In the genomic region with DNA sequence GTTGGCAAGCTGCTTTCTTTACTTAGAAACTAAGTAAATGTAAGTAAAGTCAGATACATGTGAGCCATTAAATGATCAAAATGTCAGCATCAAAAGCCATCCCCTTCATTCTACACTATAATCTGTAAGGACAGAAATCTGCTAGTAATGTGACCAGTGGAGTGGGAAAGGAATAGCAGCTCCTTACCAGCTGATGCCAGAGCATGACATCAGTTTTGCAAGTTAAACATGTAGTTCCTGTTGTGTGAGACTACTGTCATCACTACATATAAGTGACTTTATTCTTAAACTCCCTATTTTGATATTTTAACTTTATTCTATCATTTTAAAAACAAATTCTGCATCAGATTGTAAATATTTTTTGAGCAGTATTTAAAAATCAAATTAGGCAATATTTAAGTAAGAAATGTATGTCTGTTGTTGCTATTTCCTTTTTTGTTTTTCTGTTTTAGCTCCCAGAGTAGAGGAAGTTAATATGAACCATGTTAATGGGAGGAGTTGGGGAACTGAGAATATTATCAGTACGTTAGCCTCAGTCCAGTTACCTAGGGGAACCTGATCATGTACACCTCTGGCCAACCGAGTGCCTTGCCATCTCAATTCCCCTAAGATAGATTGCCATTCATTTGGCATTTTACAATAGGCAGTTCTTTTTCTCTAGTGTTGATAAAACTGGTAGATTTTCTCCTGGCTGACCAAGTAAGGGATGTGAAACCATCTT, we compare ENCODE assay signal across 17 cellular contexts. TPM values are rescaled to one million over a fixed set of nuclear protein-coding genes. Genes with fewer than 3 reads are reported as not detected.
DNase-seq lines count a peak whose midpoint lies in the region; ATAC-seq and TF ChIP-seq lines count a peak whose summit lies in the region.
"Had no signal": no experiment of that assay in that cellular context is flagged by ENCODE, and none has a peak within 500 bp of the region (broad histone marks: within the 10 kb centered on the region; RNA-seq: fewer than 3 reads in every experiment).

No MANE protein-coding gene starts in this region.

- no peak overlapping the region for H3K4me3 ChIP-seq in left lung
- H3K4me3 ChIP-seq: esophagus muscularis mucosa, SK-N-MC, thyroid gland had no signal

- no peak overlapping the region for H3K27ac Mint-ChIP-seq in endothelial cell (ENCODE audit: unreplicated experiment)
- H3K27ac Mint-ChIP-seq: activated naive CD8-positive, alpha-beta T cell treated with anti-CD3 and anti-CD28 coated beads, Interleukin-2, amount 10 ng/mL, durations not matched to agents 7 days and 5 days had no signal

- peak; percentile 46 to 52 for DNase-seq in AML-193 (lab: John Stamatoyannopoulos, UW)
- peak; percentile 34 to 50 for DNase-seq in Kasumi-1 (lab: John Stamatoyannopoulos, UW)
- no peak for DNase-seq in left lung
- DNase-seq in ACHN, result no peak
- DNase-seq in endothelial cell (ENCODE audit: low spot score), result no peak
- DNase-seq: activated CD4-positive, CD25-positive, alpha-beta regulatory T cell treated with anti-CD3 and anti-CD28 coated beads, Interleukin-2, amount 50 U/mL, for 72 hours; activated naive CD8-positive, alpha-beta T cell treated with anti-CD3 and anti-CD28 coated beads, Interleukin-2, amount 10 ng/mL, durations not matched to agents 7 days and 5 days; DMS79; NCI-H1694 treated with DMSO at 0.1 percent for 48 hours; NCI-H774; thyroid gland had no signal

- H3K9me3 Mint-ChIP-seq in endothelial cell (ENCODE audit: unreplicated experiment), result no peaks in the 10 kb centered on the region
- H3K9me3 Mint-ChIP-seq: activated naive CD8-positive, alpha-beta T cell treated with anti-CD3 and anti-CD28 coated beads, Interleukin-2, amount 10 ng/mL, durations not matched to agents 7 days and 5 days had no signal

- peaks cover 0 to 7% of the 10 kb centered on the region in 2 donors for H3K36me3 ChIP-seq in left lung

- in situ Hi-C loops in ACHN (cut with HindIII; ENCODE audit: low pct_ligation_motif_present, low pct_unique_long_range_greater_than_20kb, low sequenced_read_pairs), result no loop called here

- H3K4me1 Mint-ChIP-seq in endothelial cell (ENCODE audit: unreplicated experiment), result no peaks in the 10 kb centered on the region

- no peaks in the 10 kb centered on the region for H3K27me3 ChIP-seq in left lung
- H3K27me3 ChIP-seq: esophagus muscularis mucosa, thyroid gland had no signal

- H3K4me3 Mint-ChIP-seq in endothelial cell (ENCODE audit: unreplicated experiment), result no peak overlapping the region
- H3K4me3 Mint-ChIP-seq: activated naive CD8-positive, alpha-beta T cell treated with anti-CD3 and anti-CD28 coated beads, Interleukin-2, amount 10 ng/mL, durations not matched to agents 7 days and 5 days had no signal

- peak overlapping the region; percentile 41 for H3K27ac ChIP-seq in VCaP
- peak overlapping the region in 1 of 2 donors; percentile 42 for H3K27ac ChIP-seq in left lung
- H3K27ac ChIP-seq: parathyroid adenoma, SK-N-MC, thyroid gland had no signal

- ATAC-seq in left lung (peak; percentile 26), HG02970 (IDR thresholded peaks at IDR 0.05; ENCODE audit: low FRiP score, unreplicated experiment) (no peak), GM21367 (IDR thresholded peaks at IDR 0.05; ENCODE audit: unreplicated experiment) (no peak)

- intact Hi-C loops in left lung (cut with DNase I), result no loop called here

- H3K4me1 ChIP-seq in left lung, result peaks cover 4 to 13% of the 10 kb centered on the region in 2 donors

- no peaks in the 10 kb centered on the region for H3K9me3 ChIP-seq in left lung
- H3K9me3 ChIP-seq: esophagus muscularis mucosa, thyroid gland had no signal

- H3K27me3 Mint-ChIP-seq in endothelial cell (ENCODE audit: unreplicated experiment), result no peaks in the 10 kb centered on the region
- H3K27me3 Mint-ChIP-seq: activated naive CD8-positive, alpha-beta T cell treated with anti-CD3 and anti-CD28 coated beads, Interleukin-2, amount 10 ng/mL, durations not matched to agents 7 days and 5 days had no signal

- H3K36me3 Mint-ChIP-seq in endothelial cell (ENCODE audit: low read depth, unreplicated experiment), result peaks cover 9% of the 10 kb centered on the region

- no peak for TF ChIP-seq CTCF in VCaP (conservative IDR thresholded peaks at IDR 0.05)
- no peak for TF ChIP-seq CTCF in left lung (IDR thresholded peaks at IDR 0.05)
- TF ChIP-seq CTCF in endothelial cell (IDR thresholded peaks at IDR 0.05; ENCODE audit: unreplicated experiment), result no peak

RNA-seq across cellular contexts. Expression of a gene that starts 34.8 kb away (rescaled TPM):
- total RNA-seq in left lung, result 100 to 1,000 TPM; 257 to 265 TPM
- total RNA-seq in endothelial cell (ENCODE audit: unreplicated experiment), result 303 TPM

Comparison
In these comparisons a context has a peak if more than half of its experiments do, and no peak if none do; other contexts are left out.
1. DNase-seq: peak in AML-193 (2 of 2) and Kasumi-1 (2 of 2); none in left lung (0 of 2), ACHN (single experiment) and endothelial cell (single experiment).